ENCODE assay signal across 8 cellular contexts in the genomic region with DNA sequence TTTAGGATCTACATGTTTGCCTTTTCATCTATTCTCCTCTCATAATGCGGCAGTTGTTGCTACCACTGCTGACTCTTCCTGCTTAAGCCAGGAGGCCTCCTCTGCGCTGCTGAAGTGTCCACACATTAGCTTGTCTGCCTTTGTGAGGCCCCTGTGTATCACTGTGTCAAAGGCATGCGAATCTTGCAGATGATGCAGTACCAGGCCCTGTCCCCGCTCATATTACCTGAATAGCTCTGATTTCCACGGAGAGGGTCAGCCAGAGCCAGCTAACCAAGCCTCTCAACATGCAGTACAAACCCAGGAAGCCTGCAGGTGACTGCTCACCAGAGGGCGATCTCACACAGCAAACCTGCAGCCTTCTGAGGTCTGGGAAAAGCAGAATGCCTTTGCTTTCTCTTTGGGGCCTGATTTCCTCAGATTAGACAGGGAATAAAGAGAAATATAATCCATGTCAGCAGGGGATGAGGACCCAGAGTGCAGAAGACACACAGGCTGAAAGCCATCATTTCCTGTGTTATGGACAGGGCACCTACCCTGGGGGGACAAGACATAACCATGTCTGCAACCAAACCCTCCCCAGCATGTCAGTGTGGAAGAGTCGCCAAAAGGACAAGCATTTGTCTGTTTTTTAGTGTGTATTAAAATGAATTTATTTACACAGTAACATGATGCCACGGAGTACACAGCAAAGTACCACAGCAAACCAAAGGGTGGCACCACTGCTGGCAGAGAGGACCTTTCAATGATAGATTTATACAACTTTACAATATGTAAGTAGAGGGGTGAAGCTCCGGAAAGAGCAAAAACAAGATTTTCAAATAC. TPM values are rescaled to one million over a fixed set of nuclear protein-coding genes. Genes with fewer than 3 reads are reported as not detected.
DNase-seq lines count a peak whose midpoint lies in the region; ATAC-seq and TF ChIP-seq lines count a peak whose summit lies in the region.

No MANE protein-coding gene starts in this region.

- CTCF ChIA-PET in activated B cell treated with CpG ODN at 0.5 μM for 24 hours (lab: Charles Lee), result interaction anchor here (0.6 to 5.5 kb wide), 13 partner anchors 10 to 436 kb away, joined by 3 to 59 read pairs (median 4); a partner anchor contains a TSS

- H3K27ac Mint-ChIP-seq in activated B cell treated with CpG ODN at 0.5 μM for 24 hours (no peak overlapping the region), endodermal cell (no peak overlapping the region)

- H3K27me3 Mint-ChIP-seq in activated B cell treated with CpG ODN at 0.5 μM for 24 hours (no peaks in the 10 kb centered on the region), endodermal cell (ENCODE audit: insufficient read depth) (no peaks in the 10 kb centered on the region)

- in situ Hi-C loops in transverse colon (cut with MboI; ENCODE audit: low pct_ligation_motif_present in 1 of 4, low pct_unique_long_range_greater_than_20kb in 1 of 4, low sequenced_read_pairs in 3 of 4), result loop anchor here in 1 of 4 donors (25.0 kb wide), 1 partner anchor 380 kb away; no protein-coding TSS in a partner anchor

- H3K4me3 Mint-ChIP-seq in activated B cell treated with CpG ODN at 0.5 μM for 24 hours (no peak overlapping the region), endodermal cell (no peak overlapping the region)

- H3K4me1 Mint-ChIP-seq in activated B cell treated with CpG ODN at 0.5 μM for 24 hours, result peaks cover 9% of the 10 kb centered on the region
- H3K4me1 Mint-ChIP-seq in endodermal cell, result peaks cover 11% of the 10 kb centered on the region

- H3K36me3 Mint-ChIP-seq in activated B cell treated with CpG ODN at 0.5 μM for 24 hours (ENCODE audit: low read depth) (peaks cover 1% of the 10 kb centered on the region), endodermal cell (ENCODE audit: low read depth) (no peaks in the 10 kb centered on the region)

- no peak overlapping the region for H3K4me3 ChIP-seq in endodermal cell (ENCODE audit: low read length)
- H3K4me3 ChIP-seq in transverse colon, result no peak overlapping the region

- peak; percentile 60 for ATAC-seq in activated B cell treated with CpG ODN at 0.5 μM for 24 hours (ENCODE audit: low read depth)
- no peak for ATAC-seq in GM18909 (IDR thresholded peaks at IDR 0.05; ENCODE audit: poor library complexity, unreplicated experiment)

- peak; percentile 71 for DNase-seq in activated CD8-positive, alpha-beta memory T cell treated with anti-CD3 and anti-CD28 coated beads for 24 hours
- no peak for DNase-seq in activated CD8-positive, alpha-beta memory T cell treated with anti-CD3 and anti-CD28 coated beads, Interleukin-2, amount 50 U/mL, for 4 hours
- DNase-seq in NCI-H1930 (lab: John Stamatoyannopoulos, UW) (peak; percentile 23 to 26), activated B cell treated with CpG ODN at 0.5 μM for 24 hours (no peak), endodermal cell (peak; percentile 90), middle frontal gyrus (ENCODE audit: extremely low spot score, low spot score) (peak; percentile 30), transverse colon (peak; percentile 62)

- H3K27ac ChIP-seq in endodermal cell (ENCODE audit: low read depth, low read length) (no peak overlapping the region), transverse colon (no peak overlapping the region)

- POLR2A ChIA-PET in activated B cell treated with CpG ODN at 0.5 μM for 24 hours (lab: Charles Lee), result interaction anchor here (0.5 to 0.6 kb wide), 2 partner anchors 25 to 390 kb away, joined by 3 to 4 read pairs; no protein-coding TSS in a partner anchor

- intact Hi-C loops in activated B cell treated with CpG ODN at 0.5 μM for 24 hours (cut with micrococcal nuclease), result loop anchor here (1.0 kb wide), 2 partner anchors 390 to 436 kb away; no protein-coding TSS in a partner anchor
- intact Hi-C loops in transverse colon (cut with DNase I; ENCODE audit: low total_unique reads), result loop anchor here (5.0 kb wide), 1 partner anchor 440 kb away; no protein-coding TSS in a partner anchor

- H3K9me3 Mint-ChIP-seq in activated B cell treated with CpG ODN at 0.5 μM for 24 hours, result no peaks in the 10 kb centered on the region
- H3K9me3 Mint-ChIP-seq in endodermal cell, result no peaks in the 10 kb centered on the region

- TF ChIP-seq CTCF in activated B cell treated with CpG ODN at 0.5 μM for 24 hours (IDR thresholded peaks at IDR 0.05), result no peak
- TF ChIP-seq CTCF in endodermal cell (conservative IDR thresholded peaks at IDR 0.05), result peak; percentile 90
- peak; percentile 53 to 68 (median 56) for TF ChIP-seq CTCF in transverse colon (IDR thresholded peaks at IDR 0.05)

- no peaks in the 10 kb centered on the region for H3K4me1 ChIP-seq in endodermal cell (ENCODE audit: control insufficient read depth, insufficient read depth, low read length)
- no peaks in the 10 kb centered on the region for H3K4me1 ChIP-seq in transverse colon

- no peaks in the 10 kb centered on the region for H3K9me3 ChIP-seq in endodermal cell (ENCODE audit: control insufficient read depth, low read length)
- no peaks in the 10 kb centered on the region for H3K9me3 ChIP-seq in transverse colon

- TF ChIP-seq EP300 in transverse colon (IDR thresholded peaks at IDR 0.05; ENCODE audit: low read depth), result no peak

- H3K9ac ChIP-seq in endodermal cell (ENCODE audit: extremely low read depth, low read length, poor library complexity, severe bottlenecking), result no peak overlapping the region

- WGBS in endodermal cell (ENCODE audit: insufficient coverage in 1 of 2, insufficient read length in 1 of 2), 2 experiments, result 61 to 74% methylated on average over 4 to 8 of the region's 9 CpGs
- 50 to 61% methylated on average over 2 to 9 of the region's 9 CpGs for WGBS in transverse colon (ENCODE audit: low coverage in 1 of 2), 2 donors

- H3K27me3 ChIP-seq in endodermal cell (ENCODE audit: control insufficient read depth, insufficient read depth, low read length, poor library complexity, severe bottlenecking) (no peaks in the 10 kb centered on the region), transverse colon (no peaks in the 10 kb centered on the region)

- H3K36me3 ChIP-seq in endodermal cell (ENCODE audit: control insufficient read depth, insufficient read depth, low read length) (no peaks in the 10 kb centered on the region), transverse colon (no peaks in the 10 kb centered on the region)

- no peak for TF ChIP-seq POLR2A in transverse colon (IDR thresholded peaks at IDR 0.05)

RNA-seq across cellular contexts. Expression of a gene that starts 36.8 kb away (rescaled TPM):
- total RNA-seq in activated B cell treated with CpG ODN at 0.5 μM for 24 hours (104 and 113 TPM in 2 replicates), endodermal cell (100 to 1,000 TPM; 188 to 211 TPM), transverse colon (1,000 to 10,000 TPM in 1 of 4 donors, 100 to 1,000 TPM in 3; 365 to 1,069 (median 676) TPM)
- 230 TPM for polyA plus RNA-seq in endodermal cell (2013, experiment 1 of 2)
- 213 TPM for polyA plus RNA-seq in endodermal cell (2013, experiment 2 of 2)

Comparison
In these comparisons a context has a peak if more than half of its experiments do, and no peak if none do; other contexts are left out.
1. DNase-seq: peak in activated CD8-positive, alpha-beta memory T cell treated with anti-CD3 and anti-CD28 coated beads for 24 hours (single experiment), NCI-H1930 (2 of 2), endodermal cell (single experiment), middle frontal gyrus (single experiment) and transverse colon (single experiment); none in activated CD8-positive, alpha-beta memory T cell treated with anti-CD3 and anti-CD28 coated beads, Interleukin-2, amount 50 U/mL, for 4 hours (single experiment) and activated B cell treated with CpG ODN at 0.5 μM for 24 hours (single experiment).